Comparison of ENCODE assay signal across 11 cellular contexts in genomic region chr20:2865630-2866029, GRCh38. TPM values are rescaled to one million over a fixed set of nuclear protein-coding genes. Genes with fewer than 3 reads are reported as not detected.
DNase-seq lines count a peak whose midpoint lies in the region; ATAC-seq, FAIRE-seq and TF ChIP-seq lines count a peak whose summit lies in the region.
"Had no signal": no experiment of that assay in that cellular context is flagged by ENCODE, and none has a peak within 500 bp of the region (broad histone marks: within the 10 kb centered on the region; RNA-seq: fewer than 3 reads in every experiment).

No MANE protein-coding gene starts in this region.

- H4K20me1 ChIP-seq in DND-41 (ENCODE audit: insufficient read depth, low read length) (peaks cover 10% of the 10 kb centered on the region), OCI-LY7 (ENCODE audit: insufficient read depth, low read length) (no peaks in the 10 kb centered on the region), osteoblast (ENCODE audit: insufficient read depth, low read length) (peaks cover 5% of the 10 kb centered on the region)

- H3K36me3 ChIP-seq in DND-41 (ENCODE audit: insufficient read depth, low read length) (peaks cover 40% of the 10 kb centered on the region), OCI-LY7 (ENCODE audit: insufficient read depth, low read length) (peaks cover 6% of the 10 kb centered on the region; the same call in 1 of the 2 replicates), osteoblast (ENCODE audit: insufficient read depth, low read length) (peaks cover 25% of the 10 kb centered on the region)

- H3K9me3 ChIP-seq in DND-41 (ENCODE audit: insufficient read depth, low read length, severe bottlenecking), result no peaks in the 10 kb centered on the region
- no peaks in the 10 kb centered on the region for H3K9me3 ChIP-seq in OCI-LY7 (ENCODE audit: low read length)
- H3K9me3 ChIP-seq in osteoblast (ENCODE audit: low read depth, low read length), result no peaks in the 10 kb centered on the region
- H3K9me3 ChIP-seq: upper lobe of left lung had no signal

- H3K79me2 ChIP-seq in DND-41 (ENCODE audit: insufficient read depth, low read length) (no peaks in the 10 kb centered on the region), OCI-LY7 (ENCODE audit: insufficient read depth, low read depth, low read length) (no peaks in the 10 kb centered on the region), osteoblast (ENCODE audit: insufficient read depth, low read length) (no peaks in the 10 kb centered on the region)

- ATAC-seq in DND-41 (ENCODE audit: insufficient read depth, low read depth), result peak; percentile 35; the same call in 1 of the 3 replicates

- FAIRE-seq in GM19239 (lab: Jason Lieb, UNC), result no peak

- CTCF ChIA-PET in OCI-LY7 (lab: Charles Lee; ENCODE audit: unreplicated experiment), result interaction anchor here (1.0 kb wide), 1 partner anchor 135 kb away, joined by 3 read pairs; no protein-coding TSS in a partner anchor

- H3K4me1 ChIP-seq in DND-41 (ENCODE audit: insufficient read depth, low read length), result no peaks in the 10 kb centered on the region
- H3K4me1 ChIP-seq in OCI-LY7 (ENCODE audit: insufficient read depth, low read length, poor library complexity, severe bottlenecking), result no peaks in the 10 kb centered on the region
- peaks cover 5% of the 10 kb centered on the region for H3K4me1 ChIP-seq in osteoblast (ENCODE audit: insufficient read depth, low read length)

- H2AFZ ChIP-seq in DND-41 (ENCODE audit: low read depth, low read length), result no peak overlapping the region
- H2AFZ ChIP-seq in OCI-LY7 (ENCODE audit: low read length), result no peak overlapping the region
- no peak overlapping the region for H2AFZ ChIP-seq in osteoblast (ENCODE audit: low read length)

- DNase-seq in DND-41, result no peak
- DNase-seq in OCI-LY7 (ENCODE audit: low spot score), result peak; percentile 18
- DNase-seq in activated naive CD8-positive, alpha-beta T cell treated with anti-CD3 and anti-CD28 coated beads, Interleukin-2, amount 50 U/mL, for 16 hours (ENCODE audit: low read depth, low spot score), result peak; percentile 33
- peak; percentile 69 for DNase-seq in osteoblast (ENCODE audit: insufficient read length, low spot score, missing footprints)
- DNase-seq in HPDE6-E6E7 (ENCODE audit: extremely low spot score), result no peak
- DNase-seq in GM19239 (ENCODE audit: insufficient read length, low spot score), result no peak
- DNase-seq in COLO829 (ENCODE audit: low spot score), result no peak
- no peak for DNase-seq in NCI-H526 treated with DMSO at 0.1 percent for 48 hours (lab: John Stamatoyannopoulos, UW)
- DNase-seq: NCI-H2171 treated with DMSO at 0.1 percent for 48 hours, upper lobe of left lung had no signal

- no peak overlapping the region for H3K4me2 ChIP-seq in DND-41 (ENCODE audit: insufficient read depth, low read length)
- H3K4me2 ChIP-seq in OCI-LY7 (ENCODE audit: low read length), result no peak overlapping the region
- no peak overlapping the region for H3K4me2 ChIP-seq in osteoblast (ENCODE audit: insufficient read depth, low read length)

- BruUV-seq in OCI-LY7 (replicated peaks; lab: Mats Ljungman, UMichigan), result no TSS peak

- H3K27me3 ChIP-seq in DND-41 (ENCODE audit: insufficient read depth, low read length, poor library complexity), result peaks cover 7% of the 10 kb centered on the region
- no peaks in the 10 kb centered on the region for H3K27me3 ChIP-seq in osteoblast (ENCODE audit: insufficient read depth, low read length)
- H3K27me3 ChIP-seq: upper lobe of left lung had no signal

- H3K9ac ChIP-seq in DND-41 (ENCODE audit: low read depth, low read length), result no peak overlapping the region

- H3K9me2 ChIP-seq in OCI-LY7 (ENCODE audit: insufficient read depth, low read length), result no peaks in the 10 kb centered on the region

- intact Hi-C loops in OCI-LY7 (cut with micrococcal nuclease; ENCODE audit: unreplicated experiment), result loop anchor here (1.0 kb wide), 1 partner anchor 136 kb away; no protein-coding TSS in a partner anchor

- H3K4me3 ChIP-seq in DND-41 (ENCODE audit: low read depth in 1 of 2, low read length in 2 of 2) (no peak overlapping the region), OCI-LY7 (ENCODE audit: low read depth, low read length, poor library complexity, severe bottlenecking) (no peak overlapping the region), osteoblast (ENCODE audit: insufficient read depth, low read length) (no peak overlapping the region)
- H3K4me3 ChIP-seq: upper lobe of left lung had no signal

- no peak overlapping the region for H3K27ac ChIP-seq in DND-41 (ENCODE audit: low read length)
- H3K27ac ChIP-seq in OCI-LY7 (ENCODE audit: low read depth, low read length, poor library complexity, severe bottlenecking), result no peak overlapping the region
- H3K27ac ChIP-seq in osteoblast (ENCODE audit: low read depth, low read length), result no peak overlapping the region
- H3K27ac ChIP-seq: upper lobe of left lung had no signal

- POLR2A ChIA-PET in OCI-LY7 (lab: Charles Lee), result interaction anchor here (0.5 to 1.5 kb wide), 3 partner anchors 10 to 45 kb away, joined by 3 read pairs; no protein-coding TSS in a partner anchor

- TF ChIP-seq CTCF in DND-41 (IDR thresholded peaks at IDR 0.05; ENCODE audit: borderline replicate concordance, extremely low read depth, low read length, poor library complexity, severe bottlenecking), result peak; percentile 15
- peak; percentile 64 for TF ChIP-seq CTCF in OCI-LY7 (conservative IDR thresholded peaks at IDR 0.05; ENCODE audit: low read length)
- TF ChIP-seq CTCF in osteoblast (IDR thresholded peaks at IDR 0.05; ENCODE audit: extremely low read depth, low read depth, low read length), result no peak

RNA-seq across cellular contexts. Expression of gene PTPRA, which starts 7.7 kb away (rescaled TPM):
- 28.1 and 33.3 TPM in 2 replicates for total RNA-seq in OCI-LY7 (2014; rRNA removed; shearing (Covaris generic))
- 47.2 and 54.9 TPM in 2 replicates for total RNA-seq in OCI-LY7 (2022)
- 44.2 and 51.0 TPM in 2 replicates for total RNA-seq in osteoblast

RNA-seq across cellular contexts. Expression of gene VPS16, which starts 25.1 kb away (rescaled TPM):
- total RNA-seq in OCI-LY7 (2014; rRNA removed; shearing (Covaris generic)), result 27.0 and 32.6 TPM in 2 replicates
- 37.8 and 39.0 TPM in 2 replicates for total RNA-seq in OCI-LY7 (2022)
- total RNA-seq in osteoblast, result 36.2 and 40.1 TPM in 2 replicates

RNA-seq across cellular contexts. Expression of gene PCED1A, which starts 25.2 kb away (rescaled TPM):
- 6.9 and 8.4 TPM in 2 replicates for total RNA-seq in OCI-LY7 (2014; rRNA removed; shearing (Covaris generic))
- total RNA-seq in OCI-LY7 (2022) (9.8 and 10.3 TPM in 2 replicates), osteoblast (21.5 and 24.2 TPM in 2 replicates)

RNA-seq across cellular contexts. Expression of gene TMEM239, which starts 49.5 kb away (rescaled TPM):
- not detected in 2 replicates for total RNA-seq in OCI-LY7 (2014; rRNA removed; shearing (Covaris generic))
- total RNA-seq in OCI-LY7 (2022) (not detected in 2 replicates), osteoblast (under 0.01 TPM in 1 of 2 replicates, not detected in the other)
- total RNA-seq: HT1080, upper lobe of left lung had no signal

RNA-seq across cellular contexts. Expression of gene C20orf141, which starts 50.8 kb away (rescaled TPM):
- not detected in 2 replicates for total RNA-seq in OCI-LY7 (2014; rRNA removed; shearing (Covaris generic))
- total RNA-seq in OCI-LY7 (2022) (not detected in 2 replicates), osteoblast (0.29 and 0.36 TPM in 2 replicates)
- total RNA-seq: upper lobe of left lung had no signal

Comparison
In these comparisons a context has a peak if more than half of its experiments do, and no peak if none do; other contexts are left out.
1. DNase-seq: peak in OCI-LY7 (single experiment), activated naive CD8-positive, alpha-beta T cell treated with anti-CD3 and anti-CD28 coated beads, Interleukin-2, amount 50 U/mL, for 16 hours (single experiment) and osteoblast (single experiment); none in DND-41 (single experiment), HPDE6-E6E7 (single experiment), GM19239 (single experiment), COLO829 (single experiment) and NCI-H526 treated with DMSO at 0.1 percent for 48 hours (single experiment).